ENCODE assay signal across 25 cellular contexts in genomic region chr5:156361451-156362109, GRCh38. TPM values are rescaled to one million over a fixed set of nuclear protein-coding genes. Genes with fewer than 3 reads are reported as not detected.
"Had no signal": no experiment of that assay in that cellular context is flagged by ENCODE, and none has a peak within 500 bp of the region (broad histone marks: within the 10 kb centered on the region; RNA-seq: fewer than 3 reads in every experiment).

No MANE protein-coding gene starts in this region.

- H3K27me3 Mint-ChIP-seq: activated CD4-positive, alpha-beta T cell treated with anti-CD3 and anti-CD28 coated beads, Interleukin-2, amount 10 ng/mL, durations not matched to agents 7 days and 5 days; stimulated activated naive CD8-positive, alpha-beta T cell treated with anti-CD3 and anti-CD28 coated beads, Interleukin-15, Interleukin-2, amounts not matched to agents 100 ng/mL and 50 ng/mL, for 24 hours had no signal

- H3K4me1 Mint-ChIP-seq: activated CD4-positive, alpha-beta T cell treated with anti-CD3 and anti-CD28 coated beads, Interleukin-2, amount 10 ng/mL, durations not matched to agents 7 days and 5 days; central memory CD8-positive, alpha-beta T cell; endodermal cell had no signal

- H3K36me3 Mint-ChIP-seq: activated naive CD4-positive, alpha-beta T cell treated with anti-CD3 and anti-CD28 coated beads, Interleukin-2, amount 50 U/mL, for 72 hours had no signal

- H3K4me3 Mint-ChIP-seq: activated CD4-positive, alpha-beta T cell treated with anti-CD3 and anti-CD28 coated beads, Interleukin-2, amount 10 ng/mL, durations not matched to agents 7 days and 5 days; activated CD8-positive, alpha-beta T cell treated with anti-CD3 and anti-CD28 coated beads for 36 hours; central memory CD8-positive, alpha-beta T cell; endodermal cell; nephron; stimulated activated naive CD8-positive, alpha-beta T cell treated with anti-CD3 and anti-CD28 coated beads, Interleukin-15, Interleukin-2, amounts not matched to agents 100 ng/mL and 50 ng/mL, for 24 hours; T-helper 2 cell treated with Interferon-gamma antibody and Interleukin-4, amounts not matched to agents 5 μg/mL and 100 μg/mL, for 36 hours had no signal

- ATAC-seq: activated CD8-positive, alpha-beta T cell treated with anti-CD3 and anti-CD28 coated beads for 36 hours; activated naive CD4-positive, alpha-beta T cell treated with anti-CD3 and anti-CD28 coated beads, Interleukin-2, amount 50 U/mL, for 72 hours; left cardiac atrium had no signal

- H3K27me3 ChIP-seq: adrenal gland, ascending aorta, esophagus squamous epithelium, neutrophil, suprapubic skin, transverse colon had no signal

- H3K36me3 ChIP-seq: adrenal gland, esophagus squamous epithelium, neutrophil, suprapubic skin, transverse colon had no signal

- H3K27ac Mint-ChIP-seq: activated CD4-positive, alpha-beta T cell treated with anti-CD3 and anti-CD28 coated beads, Interleukin-2, amount 10 ng/mL, durations not matched to agents 7 days and 5 days; activated CD8-positive, alpha-beta T cell treated with anti-CD3 and anti-CD28 coated beads for 36 hours; activated naive CD4-positive, alpha-beta T cell treated with anti-CD3 and anti-CD28 coated beads, Interleukin-2, amount 50 U/mL, for 72 hours; endodermal cell; nephron; stimulated activated naive CD8-positive, alpha-beta T cell treated with anti-CD3 and anti-CD28 coated beads, Interleukin-15, Interleukin-2, amounts not matched to agents 100 ng/mL and 50 ng/mL, for 24 hours; T-helper 2 cell treated with Interferon-gamma antibody and Interleukin-4, amounts not matched to agents 5 μg/mL and 100 μg/mL, for 36 hours had no signal

- H3K4me3 ChIP-seq: adrenal gland, ascending aorta, coronary artery, esophagus squamous epithelium, suprapubic skin, transverse colon had no signal

- H3K27ac ChIP-seq: adrenal gland, ascending aorta, coronary artery, esophagus squamous epithelium, neutrophil, parathyroid adenoma, suprapubic skin, transverse colon, WERI-Rb-1 had no signal

- H3K9me3 ChIP-seq: adrenal gland, ascending aorta, esophagus squamous epithelium, neutrophil, suprapubic skin, transverse colon had no signal

- DNase-seq: activated CD4-positive, alpha-beta T cell treated with anti-CD3 and anti-CD28 coated beads, Interleukin-2, amount 10 ng/mL, durations not matched to agents 7 days and 5 days; activated CD4-positive, CD25-positive, alpha-beta regulatory T cell treated with anti-CD3 and anti-CD28 coated beads, Interleukin-2, amount 50 U/mL, for 72 hours; activated CD8-positive, alpha-beta T cell treated with anti-CD3 and anti-CD28 coated beads for 36 hours; adrenal gland; endodermal cell; esophagus squamous epithelium; hypothalamus; left cardiac atrium; midbrain; stimulated activated CD4-positive, alpha-beta T cell treated with anti-CD3 and anti-CD28 coated beads, Interleukin-1b, Interleukin-23, amount 100 ng/mL, for 48 hours; transverse colon; WERI-Rb-1 had no signal

- H3K9ac ChIP-seq: parathyroid adenoma had no signal

- H3K9me3 Mint-ChIP-seq: activated CD4-positive, alpha-beta T cell treated with anti-CD3 and anti-CD28 coated beads, Interleukin-2, amount 10 ng/mL, durations not matched to agents 7 days and 5 days; activated CD8-positive, alpha-beta T cell treated with anti-CD3 and anti-CD28 coated beads for 36 hours; activated naive CD4-positive, alpha-beta T cell treated with anti-CD3 and anti-CD28 coated beads, Interleukin-2, amount 50 U/mL, for 72 hours; central memory CD8-positive, alpha-beta T cell; endodermal cell; stimulated activated naive CD8-positive, alpha-beta T cell treated with anti-CD3 and anti-CD28 coated beads, Interleukin-15, Interleukin-2, amounts not matched to agents 100 ng/mL and 50 ng/mL, for 24 hours; T-helper 2 cell treated with Interferon-gamma antibody and Interleukin-4, amounts not matched to agents 5 μg/mL and 100 μg/mL, for 36 hours had no signal

- H2AFZ ChIP-seq: parathyroid adenoma had no signal

- FAIRE-seq: frontal cortex, urothelium cell line had no signal

- H3K4me1 ChIP-seq: adrenal gland, ascending aorta, esophagus squamous epithelium, parathyroid adenoma, suprapubic skin, transverse colon had no signal

RNA-seq across cellular contexts. Expression of gene SGCD, which starts 34.6 kb away (rescaled TPM):
- total RNA-seq: activated CD4-positive, alpha-beta T cell treated with anti-CD3 and anti-CD28 coated beads, Interleukin-2, amount 10 ng/mL, durations not matched to agents 7 days and 5 days; activated CD8-positive, alpha-beta T cell treated with anti-CD3 and anti-CD28 coated beads for 36 hours; pulmonary artery endothelial cell had no signal
